In the genomic region with DNA sequence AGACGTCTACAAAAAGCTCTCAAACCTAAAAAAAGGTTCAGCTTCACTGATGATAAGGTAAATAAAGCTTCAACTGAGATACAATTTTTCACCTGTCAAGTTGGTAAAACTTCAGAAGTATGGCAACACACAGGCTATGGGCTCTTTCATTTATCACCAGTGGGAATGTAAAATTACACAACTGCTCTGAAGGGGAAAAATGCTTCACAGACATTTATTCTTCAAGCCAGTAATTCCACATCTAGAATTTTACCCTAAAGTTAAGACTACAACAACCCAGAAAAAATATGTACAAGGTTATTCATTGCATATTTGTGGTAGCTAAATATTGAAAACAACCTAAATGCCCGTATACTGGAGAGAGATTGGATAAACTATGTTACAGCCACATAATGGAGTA, we compare ENCODE assay signal across 6 cellular contexts.
"Had no signal": no experiment of that assay in that cellular context is flagged by ENCODE, and none has a peak within 500 bp of the region (broad histone marks: within the 10 kb centered on the region; RNA-seq: fewer than 3 reads in every experiment).

No MANE protein-coding gene starts in this region.

- H3K27ac ChIP-seq: HL-60 had no signal

- DNase-seq: H9, HCEC 1CT, IMR-90 had no signal

- ATAC-seq: GM23338, K562 had no signal

- H3K4me3 ChIP-seq: GM23338, K562 had no signal

- H3K4me2 ChIP-seq: GM23338 had no signal

- H2AFZ ChIP-seq: GM23338 had no signal
